Comparison of ENCODE assay signal across 24 cellular contexts in the genomic region with DNA sequence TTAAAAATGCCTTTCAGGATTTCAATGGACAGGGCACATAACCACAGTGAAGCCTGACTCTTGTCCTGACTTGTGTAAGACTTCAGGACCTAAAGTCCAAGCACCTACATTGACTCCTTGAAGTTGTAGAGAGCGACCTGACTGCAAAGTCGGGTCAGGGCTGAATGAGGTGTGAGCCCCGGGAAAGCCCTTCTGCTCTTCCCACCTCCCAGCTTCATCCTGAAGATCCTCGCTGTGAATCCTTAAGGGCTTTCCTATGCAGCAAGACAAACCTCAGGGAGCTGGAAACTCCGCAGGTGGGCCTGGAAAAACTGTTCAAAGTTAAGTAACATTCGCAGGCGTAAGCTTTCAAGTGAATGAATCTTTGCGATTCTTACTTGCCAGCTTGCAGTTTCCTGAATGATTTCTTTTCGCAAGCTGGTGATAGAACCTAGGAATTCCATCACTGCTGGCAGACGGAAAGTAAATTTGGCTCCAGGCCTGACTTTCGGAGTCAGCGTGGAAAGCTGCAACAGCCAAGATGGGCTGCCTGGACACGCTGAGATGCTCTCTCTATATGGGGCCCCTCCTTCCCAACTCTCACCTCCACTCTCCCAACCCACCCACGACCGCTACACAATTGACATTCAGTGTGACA. TPM values are rescaled to one million over a fixed set of nuclear protein-coding genes. Genes with fewer than 3 reads are reported as not detected.
DNase-seq lines count a peak whose midpoint lies in the region; ATAC-seq and TF ChIP-seq lines count a peak whose summit lies in the region.
"Had no signal": no experiment of that assay in that cellular context is flagged by ENCODE, and none has a peak within 500 bp of the region (broad histone marks: within the 10 kb centered on the region; RNA-seq: fewer than 3 reads in every experiment).

No MANE protein-coding gene starts in this region.

- peaks cover 2% of the 10 kb centered on the region; the same call in 1 of the 2 replicates for H3K27me3 Mint-ChIP-seq in HFFc6 (ENCODE audit: insufficient read depth)
- no peaks in the 10 kb centered on the region for H3K27me3 Mint-ChIP-seq in activated naive CD4-positive, alpha-beta T cell treated with anti-CD3 and anti-CD28 coated beads, Interleukin-2, amount 10 ng/mL, durations not matched to agents 7 days and 5 days
- peaks cover 3 to 4% (median 4%) of the 10 kb centered on the region in 3 donors for H3K27me3 Mint-ChIP-seq in CD14-positive monocyte (ENCODE audit: low read depth in 3 of 3)
- H3K27me3 Mint-ChIP-seq in activated naive CD8-positive, alpha-beta T cell treated with anti-CD3 and anti-CD28 coated beads, Interleukin-2, amount 50 U/mL, for 24 hours = no peaks in the 10 kb centered on the region
- H3K27me3 Mint-ChIP-seq: activated CD4-positive, alpha-beta T cell treated with anti-CD3 and anti-CD28 coated beads for 36 hours; stimulated activated naive CD8-positive, alpha-beta T cell treated with anti-CD3 and anti-CD28 coated beads, Interleukin-15, amount 100 ng/mL, for 72 hours had no signal

- H3K9me3 ChIP-seq in heart left ventricle = no peaks in the 10 kb centered on the region
- H3K9me3 ChIP-seq: BLaER1, neutrophil had no signal

- H3K27ac Mint-ChIP-seq in HFFc6 (peak overlapping the region; percentile 84), CD14-positive monocyte (no peak overlapping the region)
- H3K27ac Mint-ChIP-seq in activated naive CD4-positive, alpha-beta T cell treated with anti-CD3 and anti-CD28 coated beads, Interleukin-2, amount 10 ng/mL, durations not matched to agents 7 days and 5 days = no peak overlapping the region
- H3K27ac Mint-ChIP-seq in activated naive CD8-positive, alpha-beta T cell treated with anti-CD3 and anti-CD28 coated beads, Interleukin-2, amount 50 U/mL, for 24 hours = no peak overlapping the region
- H3K27ac Mint-ChIP-seq: activated CD4-positive, alpha-beta T cell treated with anti-CD3 and anti-CD28 coated beads for 36 hours; activated T-cell treated with anti-CD3 and anti-CD28 coated beads, Interleukin-2, amount 50 U/mL, for 72 hours; stimulated activated naive CD8-positive, alpha-beta T cell treated with anti-CD3 and anti-CD28 coated beads, Interleukin-15, amount 100 ng/mL, for 72 hours had no signal

- H3K36me3 ChIP-seq in heart left ventricle = no peaks in the 10 kb centered on the region
- H3K36me3 ChIP-seq: BLaER1, neutrophil had no signal

- CTCF ChIA-PET in activated naive CD4-positive, alpha-beta T cell treated with anti-CD3 and anti-CD28 coated beads, Interleukin-2, amount 10 ng/mL, durations not matched to agents 7 days and 5 days (lab: Charles Lee) = no interaction called here

- H3K27me3 ChIP-seq in heart left ventricle = no peaks in the 10 kb centered on the region
- H3K27me3 ChIP-seq: BLaER1, hepatocyte, neutrophil had no signal

- ATAC-seq in heart left ventricle = peak in 3 of 4 donors; percentile 47 to 56 (median 51)
- no peak for ATAC-seq in activated naive CD8-positive, alpha-beta T cell treated with anti-CD3 and anti-CD28 coated beads, Interleukin-2, amount 50 U/mL, for 24 hours
- ATAC-seq: activated CD4-positive, alpha-beta T cell treated with anti-CD3 and anti-CD28 coated beads for 36 hours; activated T-cell treated with anti-CD3 and anti-CD28 coated beads, Interleukin-2, amount 50 U/mL, for 72 hours; stimulated activated naive CD8-positive, alpha-beta T cell treated with anti-CD3 and anti-CD28 coated beads, Interleukin-15, amount 100 ng/mL, for 72 hours had no signal

- H3K4me3 Mint-ChIP-seq in HFFc6 (no peak overlapping the region), CD14-positive monocyte (no peak overlapping the region)
- H3K4me3 Mint-ChIP-seq in activated naive CD4-positive, alpha-beta T cell treated with anti-CD3 and anti-CD28 coated beads, Interleukin-2, amount 10 ng/mL, durations not matched to agents 7 days and 5 days = no peak overlapping the region
- H3K4me3 Mint-ChIP-seq in activated naive CD8-positive, alpha-beta T cell treated with anti-CD3 and anti-CD28 coated beads, Interleukin-2, amount 50 U/mL, for 24 hours = no peak overlapping the region
- H3K4me3 Mint-ChIP-seq: activated CD4-positive, alpha-beta T cell treated with anti-CD3 and anti-CD28 coated beads for 36 hours; activated T-cell treated with anti-CD3 and anti-CD28 coated beads, Interleukin-2, amount 50 U/mL, for 72 hours; stimulated activated naive CD8-positive, alpha-beta T cell treated with anti-CD3 and anti-CD28 coated beads, Interleukin-15, amount 100 ng/mL, for 72 hours had no signal

- H3K4me3 ChIP-seq in astrocyte of the cerebellum (ENCODE audit: low read depth, low read length) (no peak overlapping the region), heart left ventricle (no peak overlapping the region)
- H3K4me3 ChIP-seq: BLaER1, hepatocyte, lung had no signal

- DNase-seq in HFFc6 = no peak
- DNase-seq in astrocyte of the cerebellum (ENCODE audit: low read depth) = peak; percentile 59
- DNase-seq in heart left ventricle = peak in 2 of 5 donors; percentile 37 to 38
- peak; percentile 5 for DNase-seq in occipital lobe (lab: John Stamatoyannopoulos, UW)
- no peak for DNase-seq in islet precursor cell
- DNase-seq in activated naive CD4-positive, alpha-beta T cell treated with anti-CD3 and anti-CD28 coated beads, Interleukin-2, amount 10 ng/mL, durations not matched to agents 7 days and 5 days = no peak
- no peak for DNase-seq in CD14-positive monocyte (ENCODE audit: low spot score)
- DNase-seq in activated naive CD8-positive, alpha-beta T cell treated with anti-CD3 and anti-CD28 coated beads, Interleukin-2, amount 50 U/mL, for 24 hours = no peak
- DNase-seq: activated CD4-positive, alpha-beta T cell treated with anti-CD3 and anti-CD28 coated beads for 36 hours; activated naive CD4-positive, alpha-beta T cell treated with anti-CD3 and anti-CD28 coated beads, Interleukin-2, amount 50 U/mL, for 16 hours; activated T-cell treated with anti-CD3 and anti-CD28 coated beads, Interleukin-2, amount 50 U/mL, for 72 hours; EL; NCI-H1105 treated with DMSO at 0.1 percent for 48 hours; NCI-H2081; NCI-H446; OCI-M1; stimulated activated CD4-positive, alpha-beta T cell treated with anti-CD3 and anti-CD28 coated beads, Interleukin-12 subunit alpha, Interleukin-12 subunit beta, amount 100 ng/mL, for 4 hours; stimulated activated naive CD8-positive, alpha-beta T cell treated with anti-CD3 and anti-CD28 coated beads, Interleukin-15, amount 100 ng/mL, for 72 hours; T-helper 1 cell; trophoblast cell had no signal

- peak overlapping the region in 10 of 12 donors; percentile 3 to 73 (median 50) for H3K27ac ChIP-seq in heart left ventricle
- H3K27ac ChIP-seq: BLaER1, hepatocyte, neutrophil had no signal

- in situ Hi-C loops in astrocyte of the cerebellum (cut with HindIII; ENCODE audit: low sequenced_read_pairs) = no loop called here

- H3K4me1 Mint-ChIP-seq in HFFc6 (ENCODE audit: low read depth) = peaks cover 74% of the 10 kb centered on the region
- peaks cover 4% of the 10 kb centered on the region for H3K4me1 Mint-ChIP-seq in activated naive CD4-positive, alpha-beta T cell treated with anti-CD3 and anti-CD28 coated beads, Interleukin-2, amount 10 ng/mL, durations not matched to agents 7 days and 5 days
- H3K4me1 Mint-ChIP-seq in CD14-positive monocyte = no peaks in the 10 kb centered on the region
- H3K4me1 Mint-ChIP-seq in activated naive CD8-positive, alpha-beta T cell treated with anti-CD3 and anti-CD28 coated beads, Interleukin-2, amount 50 U/mL, for 24 hours = no peaks in the 10 kb centered on the region
- H3K4me1 Mint-ChIP-seq: activated CD4-positive, alpha-beta T cell treated with anti-CD3 and anti-CD28 coated beads for 36 hours; stimulated activated naive CD8-positive, alpha-beta T cell treated with anti-CD3 and anti-CD28 coated beads, Interleukin-15, amount 100 ng/mL, for 72 hours had no signal

- TF ChIP-seq CTCF in HFFc6 (IDR thresholded peaks at IDR 0.05) (no peak), astrocyte of the cerebellum (IDR thresholded peaks at IDR 0.05; ENCODE audit: low read depth, low read length, missing control alignments) (no peak), heart left ventricle (IDR thresholded peaks at IDR 0.05) (no peak), CD14-positive monocyte (IDR thresholded peaks at IDR 0.05) (no peak)

- intact Hi-C loops in heart left ventricle (cut with DNase I) (loop anchor here in 2 of 10 donors (5.0 to 10.0 kb wide), 2 partner anchors 83 to 140 kb away; no protein-coding TSS in a partner anchor), CD14-positive monocyte (cut with micrococcal nuclease) (no loop called here)

- H3K9me3 Mint-ChIP-seq in HFFc6 = no peaks in the 10 kb centered on the region
- no peaks in the 10 kb centered on the region for H3K9me3 Mint-ChIP-seq in activated naive CD4-positive, alpha-beta T cell treated with anti-CD3 and anti-CD28 coated beads, Interleukin-2, amount 10 ng/mL, durations not matched to agents 7 days and 5 days
- H3K9me3 Mint-ChIP-seq in CD14-positive monocyte = peaks cover 0 to 3% (median 0%) of the 10 kb centered on the region in 7 donors
- no peaks in the 10 kb centered on the region for H3K9me3 Mint-ChIP-seq in activated naive CD8-positive, alpha-beta T cell treated with anti-CD3 and anti-CD28 coated beads, Interleukin-2, amount 50 U/mL, for 24 hours
- H3K9me3 Mint-ChIP-seq: activated T-cell treated with anti-CD3 and anti-CD28 coated beads, Interleukin-2, amount 50 U/mL, for 72 hours; stimulated activated naive CD8-positive, alpha-beta T cell treated with anti-CD3 and anti-CD28 coated beads, Interleukin-15, amount 100 ng/mL, for 72 hours had no signal

- 52 to 58% (median 55%) methylated on average over 14 to 15 of the region's 15 CpGs for WGBS in heart left ventricle, 4 donors

- H3K4me1 ChIP-seq in heart left ventricle = peaks cover 0 to 73% (median 21%) of the 10 kb centered on the region in 12 donors
- H3K4me1 ChIP-seq: BLaER1 had no signal

- peaks cover 20% of the 10 kb centered on the region for H3K36me3 Mint-ChIP-seq in HFFc6 (ENCODE audit: low read depth)
- H3K36me3 Mint-ChIP-seq in activated naive CD4-positive, alpha-beta T cell treated with anti-CD3 and anti-CD28 coated beads, Interleukin-2, amount 10 ng/mL, durations not matched to agents 7 days and 5 days = no peaks in the 10 kb centered on the region
- no peaks in the 10 kb centered on the region for H3K36me3 Mint-ChIP-seq in CD14-positive monocyte
- H3K36me3 Mint-ChIP-seq in activated naive CD8-positive, alpha-beta T cell treated with anti-CD3 and anti-CD28 coated beads, Interleukin-2, amount 50 U/mL, for 24 hours (ENCODE audit: low read depth) = no peaks in the 10 kb centered on the region

- TF ChIP-seq POLR2A in heart left ventricle (IDR thresholded peaks at IDR 0.05) = no peak

RNA-seq across cellular contexts. Expression of a gene that starts 10.9 kb away (rescaled TPM):
- 10 to 100 TPM; 54.2 to 69.7 (median 59.9) TPM for total RNA-seq in HFFc6 (2021; fragmentation: NEBNext Ultra II Directional; extraction: Animal tissue kit (Norgen Biotek cat#: 25700))
- 10 to 100 TPM; 22.8 to 71.5 (median 41.3) TPM for total RNA-seq in heart left ventricle
- polyA plus RNA-seq in heart left ventricle = 1 to 10 TPM; 4.6 to 4.7 TPM
- total RNA-seq in occipital lobe = 11.2 TPM
- polyA plus RNA-seq in CD14-positive monocyte = not detected

Comparison
In these comparisons a context has a peak if more than half of its experiments do, and no peak if none do; other contexts are left out.
1. DNase-seq: peak in astrocyte of the cerebellum (single experiment) and occipital lobe (single experiment); none in HFFc6 (single experiment), islet precursor cell (single experiment), activated naive CD4-positive, alpha-beta T cell treated with anti-CD3 and anti-CD28 coated beads, Interleukin-2, amount 10 ng/mL, durations not matched to agents 7 days and 5 days (single experiment), CD14-positive monocyte (single experiment) and activated naive CD8-positive, alpha-beta T cell treated with anti-CD3 and anti-CD28 coated beads, Interleukin-2, amount 50 U/mL, for 24 hours (single experiment).